ENCODE assay signal across 1 cellular context in the genomic region with DNA sequence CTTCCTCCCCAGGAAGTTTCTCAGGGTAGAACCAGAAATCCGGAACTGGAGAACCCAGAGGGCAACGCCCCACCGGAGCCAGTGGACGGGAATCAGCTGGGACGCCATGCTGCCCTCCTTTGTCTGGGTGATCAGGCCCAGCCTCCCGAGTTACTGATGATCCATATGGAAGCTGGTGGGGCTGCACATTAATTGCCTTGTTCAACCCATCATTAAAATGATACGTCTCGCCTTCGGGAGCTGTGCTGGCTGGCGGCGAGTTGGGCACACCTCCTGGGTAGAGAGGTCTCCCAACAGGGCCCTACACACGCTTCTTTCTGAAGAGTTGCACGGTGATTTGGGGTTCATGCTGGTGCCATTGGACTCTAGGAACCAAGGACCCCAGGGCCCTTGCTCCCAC.
TF ChIP-seq lines count a peak whose summit lies in the region.

No MANE protein-coding gene starts in this region.

TF ChIP-seq in IMR-90, 13 proteins besides CTCF, POLR2A, EP300 and RAD21 (continued from another document):
- no peak for TF ChIP-seq MXI1 (IDR thresholded peaks at IDR 0.05; ENCODE audit: borderline replicate concordance, low read depth, low read length)
- TF ChIP-seq MAFK (IDR thresholded peaks at IDR 0.05; ENCODE audit: low read depth, low read length), result no peak
- TF ChIP-seq, protein P1, sequence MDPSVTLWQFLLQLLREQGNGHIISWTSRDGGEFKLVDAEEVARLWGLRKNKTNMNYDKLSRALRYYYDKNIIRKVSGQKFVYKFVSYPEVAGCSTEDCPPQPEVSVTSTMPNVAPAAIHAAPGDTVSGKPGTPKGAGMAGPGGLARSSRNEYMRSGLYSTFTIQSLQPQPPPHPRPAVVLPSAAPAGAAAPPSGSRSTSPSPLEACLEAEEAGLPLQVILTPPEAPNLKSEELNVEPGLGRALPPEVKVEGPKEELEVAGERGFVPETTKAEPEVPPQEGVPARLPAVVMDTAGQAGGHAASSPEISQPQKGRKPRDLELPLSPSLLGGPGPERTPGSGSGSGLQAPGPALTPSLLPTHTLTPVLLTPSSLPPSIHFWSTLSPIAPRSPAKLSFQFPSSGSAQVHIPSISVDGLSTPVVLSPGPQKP (IDR thresholded peaks at IDR 0.05; ENCODE audit: borderline replicate concordance, low read depth, low read length), result no peak
- TF ChIP-seq RFX5 (IDR thresholded peaks at IDR 0.05; ENCODE audit: low read depth, low read length), result no peak
